ENCODE assay signal across 2 cellular contexts in the genomic region with DNA sequence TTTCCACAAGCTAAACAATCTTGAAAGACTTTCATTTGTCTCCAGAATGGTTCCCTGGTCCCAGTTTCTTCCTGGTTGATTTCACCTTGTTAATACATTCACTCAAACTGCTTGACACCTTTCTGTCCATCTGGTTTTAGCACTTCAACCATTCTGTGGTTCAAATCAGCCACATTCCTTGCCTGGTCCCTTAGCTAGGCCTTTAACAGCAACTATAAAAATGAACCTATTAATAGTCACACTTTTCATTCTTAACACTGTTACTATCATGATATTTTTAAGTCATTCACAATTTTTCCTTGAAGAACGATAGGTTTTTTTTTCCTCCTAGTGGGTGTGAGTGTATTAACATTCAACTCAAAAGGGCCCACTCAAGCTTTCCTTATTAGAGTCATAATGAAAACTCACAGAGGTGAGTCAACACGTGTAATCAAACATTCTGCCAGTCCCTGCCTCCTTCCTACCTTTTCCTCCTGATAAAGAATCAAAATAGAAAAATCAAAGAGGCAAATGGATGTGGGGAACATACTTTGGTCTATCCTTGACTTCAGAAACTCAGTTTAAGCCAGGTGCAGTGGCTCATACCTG.
TF ChIP-seq lines count a peak whose summit lies in the region.

No MANE protein-coding gene starts in this region.

TF ChIP-seq in SK-N-SH, 30 proteins besides CTCF, POLR2A, EP300 and RAD21 (continued from another document):
- TF ChIP-seq, protein P1, sequence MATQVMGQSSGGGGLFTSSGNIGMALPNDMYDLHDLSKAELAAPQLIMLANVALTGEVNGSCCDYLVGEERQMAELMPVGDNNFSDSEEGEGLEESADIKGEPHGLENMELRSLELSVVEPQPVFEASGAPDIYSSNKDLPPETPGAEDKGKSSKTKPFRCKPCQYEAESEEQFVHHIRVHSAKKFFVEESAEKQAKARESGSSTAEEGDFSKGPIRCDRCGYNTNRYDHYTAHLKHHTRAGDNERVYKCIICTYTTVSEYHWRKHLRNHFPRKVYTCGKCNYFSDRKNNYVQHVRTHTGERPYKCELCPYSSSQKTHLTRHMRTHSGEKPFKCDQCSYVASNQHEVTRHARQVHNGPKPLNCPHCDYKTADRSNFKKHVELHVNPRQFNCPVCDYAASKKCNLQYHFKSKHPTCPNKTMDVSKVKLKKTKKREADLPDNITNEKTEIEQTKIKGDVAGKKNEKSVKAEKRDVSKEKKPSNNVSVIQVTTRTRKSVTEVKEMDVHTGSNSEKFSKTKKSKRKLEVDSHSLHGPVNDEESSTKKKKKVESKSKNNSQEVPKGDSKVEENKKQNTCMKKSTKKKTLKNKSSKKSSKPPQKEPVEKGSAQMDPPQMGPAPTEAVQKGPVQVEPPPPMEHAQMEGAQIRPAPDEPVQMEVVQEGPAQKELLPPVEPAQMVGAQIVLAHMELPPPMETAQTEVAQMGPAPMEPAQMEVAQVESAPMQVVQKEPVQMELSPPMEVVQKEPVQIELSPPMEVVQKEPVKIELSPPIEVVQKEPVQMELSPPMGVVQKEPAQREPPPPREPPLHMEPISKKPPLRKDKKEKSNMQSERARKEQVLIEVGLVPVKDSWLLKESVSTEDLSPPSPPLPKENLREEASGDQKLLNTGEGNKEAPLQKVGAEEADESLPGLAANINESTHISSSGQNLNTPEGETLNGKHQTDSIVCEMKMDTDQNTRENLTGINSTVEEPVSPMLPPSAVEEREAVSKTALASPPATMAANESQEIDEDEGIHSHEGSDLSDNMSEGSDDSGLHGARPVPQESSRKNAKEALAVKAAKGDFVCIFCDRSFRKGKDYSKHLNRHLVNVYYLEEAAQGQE (IDR thresholded peaks at IDR 0.05; ENCODE audit: low read depth, low read length), result no peak
- TF ChIP-seq GABPA (IDR thresholded peaks at IDR 0.05; ENCODE audit: low read depth) (no peak), ELF1 (IDR thresholded peaks at IDR 0.05) (no peak), FOXJ3 (CRISPR knock-in tag; IDR thresholded peaks at IDR 0.05) (no peak), EZH2phosphoT487 (IDR thresholded peaks at IDR 0.05; ENCODE audit: borderline replicate concordance, low read depth) (no peak), TAF1 (IDR thresholded peaks at IDR 0.05; ENCODE audit: borderline replicate concordance, low read depth, low read length) (no peak), CHD2 (IDR thresholded peaks at IDR 0.05; ENCODE audit: low read length, partially characterized antibody) (no peak), POLR2AphosphoS5 (IDR thresholded peaks at IDR 0.05; ENCODE audit: low read depth, low read length) (no peak), TCF12 (IDR thresholded peaks at IDR 0.05) (no peak), RCOR1 (IDR thresholded peaks at IDR 0.05; ENCODE audit: low read length) (no peak), MEF2A (IDR thresholded peaks at IDR 0.05; ENCODE audit: borderline replicate concordance, low read depth) (no peak), GATA2 (CRISPR knock-in tag; IDR thresholded peaks at IDR 0.05) (no peak)
- TF ChIP-seq, protein P2, sequence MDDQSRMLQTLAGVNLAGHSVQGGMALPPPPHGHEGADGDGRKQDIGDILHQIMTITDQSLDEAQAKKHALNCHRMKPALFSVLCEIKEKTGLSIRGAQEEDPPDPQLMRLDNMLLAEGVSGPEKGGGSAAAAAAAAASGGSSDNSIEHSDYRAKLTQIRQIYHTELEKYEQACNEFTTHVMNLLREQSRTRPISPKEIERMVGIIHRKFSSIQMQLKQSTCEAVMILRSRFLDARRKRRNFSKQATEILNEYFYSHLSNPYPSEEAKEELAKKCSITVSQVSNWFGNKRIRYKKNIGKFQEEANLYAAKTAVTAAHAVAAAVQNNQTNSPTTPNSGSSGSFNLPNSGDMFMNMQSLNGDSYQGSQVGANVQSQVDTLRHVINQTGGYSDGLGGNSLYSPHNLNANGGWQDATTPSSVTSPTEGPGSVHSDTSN (IDR thresholded peaks at IDR 0.05), result no peak
- TF ChIP-seq, protein P3, sequence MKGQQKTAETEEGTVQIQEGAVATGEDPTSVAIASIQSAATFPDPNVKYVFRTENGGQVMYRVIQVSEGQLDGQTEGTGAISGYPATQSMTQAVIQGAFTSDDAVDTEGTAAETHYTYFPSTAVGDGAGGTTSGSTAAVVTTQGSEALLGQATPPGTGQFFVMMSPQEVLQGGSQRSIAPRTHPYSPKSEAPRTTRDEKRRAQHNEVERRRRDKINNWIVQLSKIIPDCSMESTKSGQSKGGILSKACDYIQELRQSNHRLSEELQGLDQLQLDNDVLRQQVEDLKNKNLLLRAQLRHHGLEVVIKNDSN (IDR thresholded peaks at IDR 0.05; ENCODE audit: borderline replicate concordance, low read depth), result no peak
- TF ChIP-seq, protein P4, sequence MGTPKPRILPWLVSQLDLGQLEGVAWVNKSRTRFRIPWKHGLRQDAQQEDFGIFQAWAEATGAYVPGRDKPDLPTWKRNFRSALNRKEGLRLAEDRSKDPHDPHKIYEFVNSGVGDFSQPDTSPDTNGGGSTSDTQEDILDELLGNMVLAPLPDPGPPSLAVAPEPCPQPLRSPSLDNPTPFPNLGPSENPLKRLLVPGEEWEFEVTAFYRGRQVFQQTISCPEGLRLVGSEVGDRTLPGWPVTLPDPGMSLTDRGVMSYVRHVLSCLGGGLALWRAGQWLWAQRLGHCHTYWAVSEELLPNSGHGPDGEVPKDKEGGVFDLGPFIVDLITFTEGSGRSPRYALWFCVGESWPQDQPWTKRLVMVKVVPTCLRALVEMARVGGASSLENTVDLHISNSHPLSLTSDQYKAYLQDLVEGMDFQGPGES (IDR thresholded peaks at IDR 0.05; ENCODE audit: low read depth, low read length), result no peak
- TF ChIP-seq, protein P5, sequence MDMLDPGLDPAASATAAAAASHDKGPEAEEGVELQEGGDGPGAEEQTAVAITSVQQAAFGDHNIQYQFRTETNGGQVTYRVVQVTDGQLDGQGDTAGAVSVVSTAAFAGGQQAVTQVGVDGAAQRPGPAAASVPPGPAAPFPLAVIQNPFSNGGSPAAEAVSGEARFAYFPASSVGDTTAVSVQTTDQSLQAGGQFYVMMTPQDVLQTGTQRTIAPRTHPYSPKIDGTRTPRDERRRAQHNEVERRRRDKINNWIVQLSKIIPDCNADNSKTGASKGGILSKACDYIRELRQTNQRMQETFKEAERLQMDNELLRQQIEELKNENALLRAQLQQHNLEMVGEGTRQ (IDR thresholded peaks at IDR 0.05; ENCODE audit: borderline replicate concordance, low read depth, low read length), result no peak

TF ChIP-seq in SK-N-SH treated with all-trans-retinoic acid at 6 μM for 48 hours, 23 proteins besides CTCF, POLR2A, EP300 and RAD21 (continued from another document):
- TF ChIP-seq, protein P6, sequence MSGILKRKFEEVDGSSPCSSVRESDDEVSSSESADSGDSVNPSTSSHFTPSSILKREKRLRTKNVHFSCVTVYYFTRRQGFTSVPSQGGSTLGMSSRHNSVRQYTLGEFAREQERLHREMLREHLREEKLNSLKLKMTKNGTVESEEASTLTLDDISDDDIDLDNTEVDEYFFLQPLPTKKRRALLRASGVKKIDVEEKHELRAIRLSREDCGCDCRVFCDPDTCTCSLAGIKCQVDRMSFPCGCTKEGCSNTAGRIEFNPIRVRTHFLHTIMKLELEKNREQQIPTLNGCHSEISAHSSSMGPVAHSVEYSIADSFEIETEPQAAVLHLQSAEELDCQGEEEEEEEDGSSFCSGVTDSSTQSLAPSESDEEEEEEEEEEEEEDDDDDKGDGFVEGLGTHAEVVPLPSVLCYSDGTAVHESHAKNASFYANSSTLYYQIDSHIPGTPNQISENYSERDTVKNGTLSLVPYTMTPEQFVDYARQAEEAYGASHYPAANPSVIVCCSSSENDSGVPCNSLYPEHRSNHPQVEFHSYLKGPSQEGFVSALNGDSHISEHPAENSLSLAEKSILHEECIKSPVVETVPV (CRISPR knock-in tag; IDR thresholded peaks at IDR 0.05), result no peak
- no peak for TF ChIP-seq RARB (CRISPR knock-in tag; IDR thresholded peaks at IDR 0.05)
- no peak for TF ChIP-seq ZC3H10 (CRISPR knock-in tag; IDR thresholded peaks at IDR 0.05)
- TF ChIP-seq TCF4 (CRISPR knock-in tag; IDR thresholded peaks at IDR 0.05; ENCODE audit: borderline replicate concordance), result no peak
- TF ChIP-seq ARNTL (CRISPR knock-in tag; IDR thresholded peaks at IDR 0.05; ENCODE audit: borderline replicate concordance, low read depth), result no peak
- TF ChIP-seq BACH2 (CRISPR knock-in tag; IDR thresholded peaks at IDR 0.05; ENCODE audit: borderline replicate concordance), result no peak
- TF ChIP-seq ESRRG (CRISPR knock-in tag; IDR thresholded peaks at IDR 0.05), result no peak
